Comparison of ENCODE assay signal across 10 cellular contexts in the genomic region with DNA sequence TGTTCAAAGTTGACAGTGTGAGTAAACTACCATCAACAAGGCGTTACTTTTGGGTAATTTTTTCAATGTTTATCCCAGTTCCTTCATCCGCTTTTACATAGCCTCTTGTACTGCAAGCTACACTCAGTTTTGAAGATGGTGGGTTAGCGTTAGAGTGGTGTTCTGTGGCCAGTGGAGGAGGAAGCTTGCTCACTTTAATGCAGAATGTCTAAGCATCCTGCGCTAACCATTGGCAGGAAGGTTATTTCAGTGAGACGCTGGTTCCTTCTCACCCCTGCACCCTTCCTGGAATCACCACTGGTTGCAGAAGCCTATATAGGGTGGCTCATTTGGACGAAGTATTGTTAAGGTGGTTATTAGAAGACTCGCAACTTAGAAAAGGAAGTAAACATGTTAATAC.
DNase-seq lines count a peak whose midpoint lies in the region; ATAC-seq, FAIRE-seq and TF ChIP-seq lines count a peak whose summit lies in the region.
"Had no signal": no experiment of that assay in that cellular context is flagged by ENCODE, and none has a peak within 500 bp of the region (broad histone marks: within the 10 kb centered on the region; RNA-seq: fewer than 3 reads in every experiment).

No MANE protein-coding gene starts in this region.

- intact Hi-C loops in CD8-positive, alpha-beta T cell (cut with DNase I, micrococcal nuclease): loop anchor here in 1 of 2 experiments (5.0 kb wide), 2 partner anchors 36 to 1171 kb away; partner anchors contain the start of gene CAMK1D
- intact Hi-C loops in naive thymus-derived CD4-positive, alpha-beta T cell (cut with micrococcal nuclease): loop anchor here in 1 of 2 donors (10.0 kb wide), 1 partner anchor 868 kb away; the partner anchor contains the start of gene UPF2

- DNase-seq in CD8-positive, alpha-beta T cell: peak in 4 of 7 experiments; percentile 37 to 61 (median 48)
- DNase-seq in naive thymus-derived CD4-positive, alpha-beta T cell: peak in 4 of 9 donors; percentile 45 to 57 (median 50)
- DNase-seq in NCI-H1436 treated with DMSO at 0.1 percent for 48 hours (lab: John Stamatoyannopoulos, UW) (no peak), urothelium cell line (ENCODE audit: low spot score) (no peak)
- DNase-seq: NCI-H1048, pancreas had no signal

- H3K4me3 Mint-ChIP-seq in CD8-positive, alpha-beta T cell: no peak overlapping the region
- no peak overlapping the region for H3K4me3 Mint-ChIP-seq in activated T-helper 17 cell treated with anti-CD3 and anti-CD28 coated beads, Interleukin-2, amount 50 U/mL, for 72 hours
- H3K4me3 Mint-ChIP-seq in naive thymus-derived CD4-positive, alpha-beta T cell: peak overlapping the region in 4 of 10 donors; percentile 81 to 87 (median 82)

- FAIRE-seq in urothelium cell line (lab: Jason Lieb, UNC): no peak
- FAIRE-seq: pancreas had no signal

- peak overlapping the region; percentile 14 for H3K4me3 ChIP-seq in CD8-positive, alpha-beta T cell (ENCODE audit: low read depth, low read length)
- H3K4me3 ChIP-seq in naive thymus-derived CD4-positive, alpha-beta T cell (ENCODE audit: low read length): peak overlapping the region; percentile 41

- H3K4me1 Mint-ChIP-seq in CD8-positive, alpha-beta T cell (ENCODE audit: low read depth): no peaks in the 10 kb centered on the region
- H3K4me1 Mint-ChIP-seq in activated T-helper 17 cell treated with anti-CD3 and anti-CD28 coated beads, Interleukin-2, amount 50 U/mL, for 72 hours: peaks cover 73% of the 10 kb centered on the region
- peaks cover 0 to 93% (median 9%) of the 10 kb centered on the region in 7 donors for H3K4me1 Mint-ChIP-seq in naive thymus-derived CD4-positive, alpha-beta T cell

- H3K27me3 Mint-ChIP-seq in CD8-positive, alpha-beta T cell (ENCODE audit: low read depth): no peaks in the 10 kb centered on the region
- no peaks in the 10 kb centered on the region for H3K27me3 Mint-ChIP-seq in activated T-helper 17 cell treated with anti-CD3 and anti-CD28 coated beads, Interleukin-2, amount 50 U/mL, for 72 hours
- H3K27me3 Mint-ChIP-seq in naive thymus-derived CD4-positive, alpha-beta T cell: peaks cover 0 to 3% (median 0%) of the 10 kb centered on the region in 5 donors

- peaks cover 100% of the 10 kb centered on the region for H3K4me1 ChIP-seq in CD8-positive, alpha-beta T cell (ENCODE audit: insufficient read depth, low read length)
- H3K4me1 ChIP-seq in naive thymus-derived CD4-positive, alpha-beta T cell (ENCODE audit: control insufficient read depth in 2 of 2, insufficient read depth in 2 of 2, low read length in 2 of 2): peaks cover 91 to 99% of the 10 kb centered on the region in 2 donors
- H3K4me1 ChIP-seq: pancreas had no signal

- peak; percentile 7 for ATAC-seq in CD8-positive, alpha-beta T cell
- ATAC-seq in GM19395 (IDR thresholded peaks at IDR 0.05; ENCODE audit: unreplicated experiment) (peak; percentile 25), HG02763 (IDR thresholded peaks at IDR 0.05; ENCODE audit: unreplicated experiment) (no peak), HG02973 (IDR thresholded peaks at IDR 0.05; ENCODE audit: unreplicated experiment) (no peak)
- ATAC-seq in activated T-helper 17 cell treated with anti-CD3 and anti-CD28 coated beads, Interleukin-2, amount 50 U/mL, for 72 hours (replicated peaks): peak; percentile 29
- ATAC-seq in naive thymus-derived CD4-positive, alpha-beta T cell: no peak

- CTCF ChIA-PET in CD8-positive, alpha-beta T cell (lab: Charles Lee): interaction anchor here (0.8 to 14.6 kb wide), 5 partner anchors 10 to 84 kb away, joined by 3 to 202 read pairs (median 4); no protein-coding TSS in a partner anchor
- CTCF ChIA-PET in naive thymus-derived CD4-positive, alpha-beta T cell (lab: Charles Lee): interaction anchor here (0.7 to 7.8 kb wide), 5 partner anchors 12 to 221 kb away, joined by 3 to 54 read pairs (median 3); no protein-coding TSS in a partner anchor

- no peak overlapping the region for H3K27ac Mint-ChIP-seq in CD8-positive, alpha-beta T cell
- no peak overlapping the region for H3K27ac Mint-ChIP-seq in activated T-helper 17 cell treated with anti-CD3 and anti-CD28 coated beads, Interleukin-2, amount 50 U/mL, for 72 hours
- H3K27ac Mint-ChIP-seq in naive thymus-derived CD4-positive, alpha-beta T cell: peak overlapping the region in 6 of 9 donors; percentile 92 to 98 (median 95)

- no peak for TF ChIP-seq CTCF in CD8-positive, alpha-beta T cell (IDR thresholded peaks at IDR 0.05)

- no peaks in the 10 kb centered on the region for H3K27me3 ChIP-seq in CD8-positive, alpha-beta T cell (ENCODE audit: insufficient read depth, low read length)
- H3K27me3 ChIP-seq in naive thymus-derived CD4-positive, alpha-beta T cell (ENCODE audit: control insufficient read depth in 2 of 2, insufficient read depth in 2 of 2, low read length in 2 of 2): no peaks in the 10 kb centered on the region
- H3K27me3 ChIP-seq: pancreas had no signal

- no peaks in the 10 kb centered on the region for H3K9me3 Mint-ChIP-seq in CD8-positive, alpha-beta T cell
- H3K9me3 Mint-ChIP-seq in activated T-helper 17 cell treated with anti-CD3 and anti-CD28 coated beads, Interleukin-2, amount 50 U/mL, for 72 hours: no peaks in the 10 kb centered on the region
- no peaks in the 10 kb centered on the region for H3K9me3 Mint-ChIP-seq in naive thymus-derived CD4-positive, alpha-beta T cell

- no peaks in the 10 kb centered on the region for H3K9me3 ChIP-seq in CD8-positive, alpha-beta T cell (ENCODE audit: low read length)
- H3K9me3 ChIP-seq in naive thymus-derived CD4-positive, alpha-beta T cell (ENCODE audit: control insufficient read depth in 2 of 3, low read length in 3 of 3): no peaks in the 10 kb centered on the region
- H3K9me3 ChIP-seq: pancreas had no signal

- POLR2A ChIA-PET in CD8-positive, alpha-beta T cell (lab: Charles Lee): interaction anchor here (0.9 to 7.5 kb wide), 7 partner anchors 8 to 94 kb away, joined by 3 to 126 read pairs (median 4); no protein-coding TSS in a partner anchor
- POLR2A ChIA-PET in naive thymus-derived CD4-positive, alpha-beta T cell (lab: Charles Lee): interaction anchor here (1.2 to 11.6 kb wide), 8 partner anchors 10 to 68 kb away, joined by 3 to 237 read pairs (median 4); no protein-coding TSS in a partner anchor

- H3K27ac ChIP-seq in CD8-positive, alpha-beta T cell (ENCODE audit: low read depth, low read length): peak overlapping the region; percentile 19
- H3K27ac ChIP-seq in naive thymus-derived CD4-positive, alpha-beta T cell (ENCODE audit: low read depth, low read length): peak overlapping the region; percentile 95

- H3K36me3 ChIP-seq in CD8-positive, alpha-beta T cell (ENCODE audit: insufficient read depth, low read length): peaks cover 21% of the 10 kb centered on the region
- H3K36me3 ChIP-seq in naive thymus-derived CD4-positive, alpha-beta T cell (ENCODE audit: control insufficient read depth in 2 of 3, insufficient read depth in 3 of 3, low read length in 3 of 3): peaks cover 6 to 19% (median 13%) of the 10 kb centered on the region in 3 experiments
- H3K36me3 ChIP-seq: pancreas had no signal

- H3K36me3 Mint-ChIP-seq in CD8-positive, alpha-beta T cell: peaks cover 82% of the 10 kb centered on the region
- no peaks in the 10 kb centered on the region for H3K36me3 Mint-ChIP-seq in activated T-helper 17 cell treated with anti-CD3 and anti-CD28 coated beads, Interleukin-2, amount 50 U/mL, for 72 hours (ENCODE audit: low read depth)
- peaks cover 20 to 69% (median 47%) of the 10 kb centered on the region in 5 donors for H3K36me3 Mint-ChIP-seq in naive thymus-derived CD4-positive, alpha-beta T cell

Comparison
In these comparisons a context has a peak if more than half of its experiments do, and no peak if none do; other contexts are left out.
1. ATAC-seq: peak in CD8-positive, alpha-beta T cell (single experiment), GM19395 (single experiment) and activated T-helper 17 cell treated with anti-CD3 and anti-CD28 coated beads, Interleukin-2, amount 50 U/mL, for 72 hours (single experiment); none in naive thymus-derived CD4-positive, alpha-beta T cell (single experiment), HG02763 (single experiment) and HG02973 (single experiment).
2. DNase-seq: peak in CD8-positive, alpha-beta T cell (4 of 7); none in NCI-H1436 treated with DMSO at 0.1 percent for 48 hours (single experiment) and urothelium cell line (single experiment).
3. H3K27ac Mint-ChIP-seq: peak in naive thymus-derived CD4-positive, alpha-beta T cell (6 of 9); none in CD8-positive, alpha-beta T cell (single experiment) and activated T-helper 17 cell treated with anti-CD3 and anti-CD28 coated beads, Interleukin-2, amount 50 U/mL, for 72 hours (single experiment).